Comparison of ENCODE assay signal across 1 cellular context in genomic region chr1:61956012-61956645, GRCh38.
TF ChIP-seq lines count a peak whose summit lies in the region.

No MANE protein-coding gene starts in this region.

TF ChIP-seq in WTC11, 78 proteins besides CTCF, POLR2A, EP300 and RAD21 (continued from another document):
- TF ChIP-seq, protein P1, sequence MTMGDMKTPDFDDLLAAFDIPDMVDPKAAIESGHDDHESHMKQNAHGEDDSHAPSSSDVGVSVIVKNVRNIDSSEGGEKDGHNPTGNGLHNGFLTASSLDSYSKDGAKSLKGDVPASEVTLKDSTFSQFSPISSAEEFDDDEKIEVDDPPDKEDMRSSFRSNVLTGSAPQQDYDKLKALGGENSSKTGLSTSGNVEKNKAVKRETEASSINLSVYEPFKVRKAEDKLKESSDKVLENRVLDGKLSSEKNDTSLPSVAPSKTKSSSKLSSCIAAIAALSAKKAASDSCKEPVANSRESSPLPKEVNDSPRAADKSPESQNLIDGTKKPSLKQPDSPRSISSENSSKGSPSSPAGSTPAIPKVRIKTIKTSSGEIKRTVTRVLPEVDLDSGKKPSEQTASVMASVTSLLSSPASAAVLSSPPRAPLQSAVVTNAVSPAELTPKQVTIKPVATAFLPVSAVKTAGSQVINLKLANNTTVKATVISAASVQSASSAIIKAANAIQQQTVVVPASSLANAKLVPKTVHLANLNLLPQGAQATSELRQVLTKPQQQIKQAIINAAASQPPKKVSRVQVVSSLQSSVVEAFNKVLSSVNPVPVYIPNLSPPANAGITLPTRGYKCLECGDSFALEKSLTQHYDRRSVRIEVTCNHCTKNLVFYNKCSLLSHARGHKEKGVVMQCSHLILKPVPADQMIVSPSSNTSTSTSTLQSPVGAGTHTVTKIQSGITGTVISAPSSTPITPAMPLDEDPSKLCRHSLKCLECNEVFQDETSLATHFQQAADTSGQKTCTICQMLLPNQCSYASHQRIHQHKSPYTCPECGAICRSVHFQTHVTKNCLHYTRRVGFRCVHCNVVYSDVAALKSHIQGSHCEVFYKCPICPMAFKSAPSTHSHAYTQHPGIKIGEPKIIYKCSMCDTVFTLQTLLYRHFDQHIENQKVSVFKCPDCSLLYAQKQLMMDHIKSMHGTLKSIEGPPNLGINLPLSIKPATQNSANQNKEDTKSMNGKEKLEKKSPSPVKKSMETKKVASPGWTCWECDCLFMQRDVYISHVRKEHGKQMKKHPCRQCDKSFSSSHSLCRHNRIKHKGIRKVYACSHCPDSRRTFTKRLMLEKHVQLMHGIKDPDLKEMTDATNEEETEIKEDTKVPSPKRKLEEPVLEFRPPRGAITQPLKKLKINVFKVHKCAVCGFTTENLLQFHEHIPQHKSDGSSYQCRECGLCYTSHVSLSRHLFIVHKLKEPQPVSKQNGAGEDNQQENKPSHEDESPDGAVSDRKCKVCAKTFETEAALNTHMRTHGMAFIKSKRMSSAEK (CRISPR knock-in tag; IDR thresholded peaks at IDR 0.05; ENCODE audit: borderline replicate concordance) = no peak
TF ChIP-seq in WTC11: peak in this region for 0.
